10 cellular contexts compared by ENCODE assay signal in the genomic region with DNA sequence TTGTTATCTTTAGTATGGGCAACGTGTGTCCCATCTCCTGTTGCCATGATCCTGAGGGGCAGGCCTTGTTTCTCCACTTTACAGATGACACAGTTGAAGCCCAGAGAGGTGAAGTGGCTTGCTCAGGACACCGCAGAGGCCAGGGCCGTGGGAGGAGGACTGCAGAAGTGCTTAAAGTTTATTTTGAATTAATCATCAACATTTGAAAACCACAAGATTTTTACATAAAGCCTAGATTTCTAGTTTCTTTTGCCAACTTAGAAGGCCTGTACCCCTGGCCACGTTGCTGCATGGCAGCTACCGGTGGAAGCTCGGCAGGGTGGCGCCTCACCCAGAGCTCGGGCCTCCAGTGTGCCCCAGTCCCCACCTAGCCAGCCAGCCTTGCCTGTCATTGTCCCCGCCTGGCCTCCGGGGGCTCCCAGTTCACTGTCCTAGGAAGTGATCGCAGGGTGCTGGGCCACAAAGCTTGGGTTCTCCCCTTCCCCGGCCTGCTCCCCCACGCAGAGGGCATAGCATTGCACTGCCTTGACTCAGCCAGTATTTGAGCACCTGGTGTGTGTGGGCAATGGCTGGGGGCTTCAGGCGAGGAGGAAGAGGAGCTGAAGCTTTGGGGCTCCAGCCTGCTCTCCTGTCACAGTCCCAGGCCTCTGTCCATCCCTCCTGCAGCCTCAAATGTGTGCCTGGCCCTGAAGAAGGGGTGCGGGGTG. TPM values are rescaled to one million over a fixed set of nuclear protein-coding genes. Genes with fewer than 3 reads are reported as not detected.
DNase-seq lines count a peak whose midpoint lies in the region; ATAC-seq and TF ChIP-seq lines count a peak whose summit lies in the region.
"Had no signal": no experiment of that assay in that cellular context is flagged by ENCODE, and none has a peak within 500 bp of the region (broad histone marks: within the 10 kb centered on the region; RNA-seq: fewer than 3 reads in every experiment).

No MANE protein-coding gene starts in this region.

- H3K27ac Mint-ChIP-seq in activated CD8-positive, alpha-beta T cell treated with anti-CD3 and anti-CD28 coated beads for 36 hours = no peak overlapping the region
- H3K27ac Mint-ChIP-seq in activated CD8-positive, alpha-beta T cell treated with anti-CD3 and anti-CD28 coated beads, Interleukin-2, amount 10 ng/mL, durations not matched to agents 7 days and 5 days = no peak overlapping the region
- no peak overlapping the region for H3K27ac Mint-ChIP-seq in stimulated activated effector memory CD8-positive, alpha-beta T cell treated with anti-CD3 and anti-CD28 coated beads, Interleukin-12 subunit alpha, Interleukin-12 subunit beta, amount 100 ng/mL, for 72 hours

- H3K36me3 Mint-ChIP-seq in activated CD8-positive, alpha-beta T cell treated with anti-CD3 and anti-CD28 coated beads for 36 hours (ENCODE audit: low read depth) = no peaks in the 10 kb centered on the region
- H3K36me3 Mint-ChIP-seq in activated CD8-positive, alpha-beta T cell treated with anti-CD3 and anti-CD28 coated beads, Interleukin-2, amount 10 ng/mL, durations not matched to agents 7 days and 5 days (ENCODE audit: low read depth) = peaks cover 5% of the 10 kb centered on the region
- no peaks in the 10 kb centered on the region for H3K36me3 Mint-ChIP-seq in stimulated activated effector memory CD8-positive, alpha-beta T cell treated with anti-CD3 and anti-CD28 coated beads, Interleukin-12 subunit alpha, Interleukin-12 subunit beta, amount 100 ng/mL, for 72 hours

- DNase-seq in activated CD8-positive, alpha-beta T cell treated with anti-CD3 and anti-CD28 coated beads for 36 hours = no peak
- no peak for DNase-seq in activated CD8-positive, alpha-beta T cell treated with anti-CD3 and anti-CD28 coated beads, Interleukin-2, amount 10 ng/mL, durations not matched to agents 7 days and 5 days
- DNase-seq in RPMI7951 (ENCODE audit: low read depth) (peak; percentile 84), fibroblast of the aortic adventitia (ENCODE audit: low read depth) (peak; percentile 75), SW 1271 (lab: John Stamatoyannopoulos, UW) (no peak), KBM-7 (no peak)
- DNase-seq in stimulated activated effector memory CD8-positive, alpha-beta T cell treated with anti-CD3 and anti-CD28 coated beads, Interleukin-12 subunit alpha, Interleukin-12 subunit beta, amount 100 ng/mL, for 72 hours (ENCODE audit: low spot score in 2 of 2) = peak in 1 of 2 donors; percentile 47
- DNase-seq: NCI-H1092 treated with DMSO at 0.1 percent for 48 hours, OCI-M1 had no signal

- TF ChIP-seq CTCF in activated CD8-positive, alpha-beta T cell treated with anti-CD3 and anti-CD28 coated beads for 36 hours (IDR thresholded peaks at IDR 0.05) = no peak
- no peak for TF ChIP-seq CTCF in fibroblast of the aortic adventitia (IDR thresholded peaks at IDR 0.05; ENCODE audit: insufficient read depth, low read length)

- H3K9me3 Mint-ChIP-seq in activated CD8-positive, alpha-beta T cell treated with anti-CD3 and anti-CD28 coated beads for 36 hours = no peaks in the 10 kb centered on the region
- H3K9me3 Mint-ChIP-seq in activated CD8-positive, alpha-beta T cell treated with anti-CD3 and anti-CD28 coated beads, Interleukin-2, amount 10 ng/mL, durations not matched to agents 7 days and 5 days (ENCODE audit: insufficient read depth) = no peaks in the 10 kb centered on the region
- H3K9me3 Mint-ChIP-seq in stimulated activated effector memory CD8-positive, alpha-beta T cell treated with anti-CD3 and anti-CD28 coated beads, Interleukin-12 subunit alpha, Interleukin-12 subunit beta, amount 100 ng/mL, for 72 hours = no peaks in the 10 kb centered on the region

- intact Hi-C loops in activated CD8-positive, alpha-beta T cell treated with anti-CD3 and anti-CD28 coated beads for 36 hours (cut with micrococcal nuclease) = no loop called here

- H3K4me3 Mint-ChIP-seq in activated CD8-positive, alpha-beta T cell treated with anti-CD3 and anti-CD28 coated beads for 36 hours = no peak overlapping the region
- H3K4me3 Mint-ChIP-seq in activated CD8-positive, alpha-beta T cell treated with anti-CD3 and anti-CD28 coated beads, Interleukin-2, amount 10 ng/mL, durations not matched to agents 7 days and 5 days = no peak overlapping the region
- no peak overlapping the region for H3K4me3 Mint-ChIP-seq in stimulated activated effector memory CD8-positive, alpha-beta T cell treated with anti-CD3 and anti-CD28 coated beads, Interleukin-12 subunit alpha, Interleukin-12 subunit beta, amount 100 ng/mL, for 72 hours

- peaks cover 9% of the 10 kb centered on the region for H3K4me1 Mint-ChIP-seq in activated CD8-positive, alpha-beta T cell treated with anti-CD3 and anti-CD28 coated beads for 36 hours (ENCODE audit: low read depth)
- peaks cover 20% of the 10 kb centered on the region for H3K4me1 Mint-ChIP-seq in activated CD8-positive, alpha-beta T cell treated with anti-CD3 and anti-CD28 coated beads, Interleukin-2, amount 10 ng/mL, durations not matched to agents 7 days and 5 days (ENCODE audit: low read depth)
- peaks cover 26% of the 10 kb centered on the region for H3K4me1 Mint-ChIP-seq in stimulated activated effector memory CD8-positive, alpha-beta T cell treated with anti-CD3 and anti-CD28 coated beads, Interleukin-12 subunit alpha, Interleukin-12 subunit beta, amount 100 ng/mL, for 72 hours

- CTCF ChIA-PET in activated CD8-positive, alpha-beta T cell treated with anti-CD3 and anti-CD28 coated beads for 36 hours (lab: Charles Lee) = interaction anchor here (2.0 to 2.4 kb wide), 3 partner anchors 41 to 103 kb away, joined by 7 to 8 read pairs (median 7); no protein-coding TSS in a partner anchor
- CTCF ChIA-PET in activated CD8-positive, alpha-beta T cell treated with anti-CD3 and anti-CD28 coated beads, Interleukin-2, amount 10 ng/mL, durations not matched to agents 7 days and 5 days (lab: Charles Lee) = interaction anchor here (1.0 to 2.6 kb wide), 4 partner anchors 9 to 40 kb away, joined by 3 to 10 read pairs (median 4); no protein-coding TSS in a partner anchor

- in situ Hi-C loops in KBM-7 (cut with MboI; ENCODE audit: low pct_unique_long_range_greater_than_20kb, low sequenced_read_pairs) = no loop called here

- no peaks in the 10 kb centered on the region for H3K27me3 Mint-ChIP-seq in activated CD8-positive, alpha-beta T cell treated with anti-CD3 and anti-CD28 coated beads for 36 hours
- peaks cover 4% of the 10 kb centered on the region for H3K27me3 Mint-ChIP-seq in activated CD8-positive, alpha-beta T cell treated with anti-CD3 and anti-CD28 coated beads, Interleukin-2, amount 10 ng/mL, durations not matched to agents 7 days and 5 days (ENCODE audit: low read depth)

- peak; percentile 39 for ATAC-seq in activated CD8-positive, alpha-beta T cell treated with anti-CD3 and anti-CD28 coated beads for 36 hours
- ATAC-seq in activated CD8-positive, alpha-beta T cell treated with anti-CD3 and anti-CD28 coated beads, Interleukin-2, amount 10 ng/mL, durations not matched to agents 7 days and 5 days = no peak
- peak; percentile 78 for ATAC-seq in stimulated activated effector memory CD8-positive, alpha-beta T cell treated with anti-CD3 and anti-CD28 coated beads, Interleukin-12 subunit alpha, Interleukin-12 subunit beta, amount 100 ng/mL, for 72 hours
- ATAC-seq in HG02588 (IDR thresholded peaks at IDR 0.05; ENCODE audit: unreplicated experiment) = no peak

- POLR2A ChIA-PET in activated CD8-positive, alpha-beta T cell treated with anti-CD3 and anti-CD28 coated beads for 36 hours (lab: Charles Lee) = interaction anchor here (0.6 to 2.0 kb wide), 4 partner anchors 8 to 130 kb away, joined by 3 to 9 read pairs (median 3); no protein-coding TSS in a partner anchor
- POLR2A ChIA-PET in activated CD8-positive, alpha-beta T cell treated with anti-CD3 and anti-CD28 coated beads, Interleukin-2, amount 10 ng/mL, durations not matched to agents 7 days and 5 days (lab: Charles Lee) = no interaction called here

- no peak overlapping the region for H3K4me3 ChIP-seq in fibroblast of the aortic adventitia (ENCODE audit: low read depth, low read length)

RNA-seq across cellular contexts. Expression of gene ADCY7, which starts 14.8 kb away (rescaled TPM):
- total RNA-seq in activated CD8-positive, alpha-beta T cell treated with anti-CD3 and anti-CD28 coated beads for 36 hours = 10 to 100 TPM; 89.9 to 92.1 TPM
- 100 to 1,000 TPM; 214 to 225 TPM for total RNA-seq in activated CD8-positive, alpha-beta T cell treated with anti-CD3 and anti-CD28 coated beads, Interleukin-2, amount 10 ng/mL, durations not matched to agents 7 days and 5 days
- total RNA-seq in RPMI7951 (2014; rRNA removed; shearing (Covaris generic)) = 15.9 and 24.6 TPM in 2 replicates
- 7.4 and 26.0 TPM in 2 replicates for total RNA-seq in fibroblast of the aortic adventitia (ENCODE audit: low replicate concordance)

Comparison
In these comparisons a context has a peak if more than half of its experiments do, and no peak if none do; other contexts are left out.
1. ATAC-seq: peak in activated CD8-positive, alpha-beta T cell treated with anti-CD3 and anti-CD28 coated beads for 36 hours (single experiment) and stimulated activated effector memory CD8-positive, alpha-beta T cell treated with anti-CD3 and anti-CD28 coated beads, Interleukin-12 subunit alpha, Interleukin-12 subunit beta, amount 100 ng/mL, for 72 hours (single experiment); none in activated CD8-positive, alpha-beta T cell treated with anti-CD3 and anti-CD28 coated beads, Interleukin-2, amount 10 ng/mL, durations not matched to agents 7 days and 5 days (single experiment) and HG02588 (single experiment).
2. DNase-seq: peak in RPMI7951 (single experiment) and fibroblast of the aortic adventitia (single experiment); none in activated CD8-positive, alpha-beta T cell treated with anti-CD3 and anti-CD28 coated beads for 36 hours (single experiment), activated CD8-positive, alpha-beta T cell treated with anti-CD3 and anti-CD28 coated beads, Interleukin-2, amount 10 ng/mL, durations not matched to agents 7 days and 5 days (single experiment), SW 1271 (0 of 2) and KBM-7 (single experiment).